ENCODE assay signal across 15 cellular contexts in the genomic region with DNA sequence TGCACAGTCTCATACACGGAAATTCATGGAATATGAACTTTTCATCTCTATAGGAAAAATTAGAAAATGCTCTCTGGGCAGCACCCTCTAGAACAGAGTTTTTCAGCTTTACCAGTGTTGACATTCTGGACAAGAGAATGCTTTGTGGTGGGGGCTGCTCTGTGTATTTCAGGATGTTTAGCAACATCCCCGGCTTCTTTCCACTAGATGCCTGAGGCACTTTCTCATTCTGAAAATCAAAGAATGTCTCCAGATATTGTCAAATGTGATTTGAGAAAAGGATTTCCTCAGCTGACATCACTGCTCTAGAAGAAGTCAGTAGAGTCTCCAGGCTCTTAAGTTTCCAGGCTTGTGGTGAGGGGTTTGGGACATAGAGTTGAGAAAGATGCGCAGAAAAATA.
DNase-seq lines count a peak whose midpoint lies in the region; ATAC-seq and TF ChIP-seq lines count a peak whose summit lies in the region.
"Had no signal": no experiment of that assay in that cellular context is flagged by ENCODE, and none has a peak within 500 bp of the region (broad histone marks: within the 10 kb centered on the region; RNA-seq: fewer than 3 reads in every experiment).

No MANE protein-coding gene starts in this region.

- H3K4me2 ChIP-seq in Karpas-422 (ENCODE audit: low read depth, low read length, poor library complexity, severe bottlenecking): no peak overlapping the region

- no peaks in the 10 kb centered on the region for H3K27me3 ChIP-seq in Karpas-422 (ENCODE audit: low read length)

- H3K27me3 Mint-ChIP-seq in mesothelial cell of epicardium (ENCODE audit: low read depth): no peaks in the 10 kb centered on the region
- H3K27me3 Mint-ChIP-seq: B cell had no signal

- H3K9me3 ChIP-seq in Karpas-422 (ENCODE audit: low read length): no peaks in the 10 kb centered on the region

- H3K4me3 ChIP-seq in choroid plexus epithelial cell (ENCODE audit: low read depth, low read length) (no peak overlapping the region), Karpas-422 (ENCODE audit: low read length) (no peak overlapping the region)

- H3K27ac Mint-ChIP-seq in mesothelial cell of epicardium: peak overlapping the region; percentile 95
- H3K27ac Mint-ChIP-seq: B cell had no signal

- no peaks in the 10 kb centered on the region for H4K20me1 ChIP-seq in Karpas-422 (ENCODE audit: insufficient read depth, low read depth, low read length)

- no peaks in the 10 kb centered on the region for H3K79me2 ChIP-seq in Karpas-422 (ENCODE audit: low read length)

- H2AFZ ChIP-seq in Karpas-422 (ENCODE audit: low read length): no peak overlapping the region

- H3K4me3 Mint-ChIP-seq in mesothelial cell of epicardium: no peak overlapping the region
- H3K4me3 Mint-ChIP-seq: B cell had no signal

- no peak overlapping the region for H3K27ac ChIP-seq in Karpas-422 (ENCODE audit: low read length)

- H3K36me3 Mint-ChIP-seq in mesothelial cell of epicardium: no peaks in the 10 kb centered on the region

- ATAC-seq in left colon: no peak

- intact Hi-C loops in left colon (cut with DNase I, micrococcal nuclease): no loop called here

- H3K4me1 Mint-ChIP-seq in mesothelial cell of epicardium: peaks cover 27% of the 10 kb centered on the region
- H3K4me1 Mint-ChIP-seq: B cell had no signal

- H3K36me3 ChIP-seq in Karpas-422 (ENCODE audit: insufficient read depth, low read length): no peaks in the 10 kb centered on the region

- no peak overlapping the region for H3K9ac ChIP-seq in Karpas-422 (ENCODE audit: low read length)

- H3K4me1 ChIP-seq in Karpas-422 (ENCODE audit: low read length): no peaks in the 10 kb centered on the region

- H3K9me3 Mint-ChIP-seq in mesothelial cell of epicardium: peaks cover 10% of the 10 kb centered on the region

- TF ChIP-seq CTCF in choroid plexus epithelial cell (conservative IDR thresholded peaks at IDR 0.05; ENCODE audit: low read depth, low read length) (no peak), mesothelial cell of epicardium (IDR thresholded peaks at IDR 0.05; ENCODE audit: unreplicated experiment) (no peak)

- no peaks in the 10 kb centered on the region for H3K9me2 ChIP-seq in Karpas-422 (replicated peaks; ENCODE audit: insufficient read depth, low read length)

- DNase-seq in AG08395 (ENCODE audit: low spot score) (peak; percentile 20), LHCN-M2 (ENCODE audit: low read depth) (peak; percentile 3), choroid plexus epithelial cell (ENCODE audit: low read depth) (peak; percentile 80), mesothelial cell of epicardium (ENCODE audit: low spot score in 2 of 2, unreplicated experiment in 2 of 2) (no peak), left colon (no peak), kidney tubule cell (ENCODE audit: low spot score) (no peak), HK-2 (ENCODE audit: unreplicated experiment) (no peak), Karpas-422 (no peak)
- DNase-seq: activated naive CD4-positive, alpha-beta T cell; central memory CD4-positive, alpha-beta T cell; KG1; midbrain; NCI-H2029; SIG-M5 had no signal

Comparison
In these comparisons a context has a peak if more than half of its experiments do, and no peak if none do; other contexts are left out.
1. DNase-seq: peak in AG08395 (single experiment), LHCN-M2 (single experiment) and choroid plexus epithelial cell (single experiment); none in mesothelial cell of epicardium (0 of 2), left colon (0 of 2), kidney tubule cell (single experiment), HK-2 (single experiment) and Karpas-422 (single experiment).